8 cellular contexts compared by ENCODE assay signal in genomic region chrX:110229497-110230111, GRCh38.
DNase-seq lines count a peak whose midpoint lies in the region; ATAC-seq, FAIRE-seq and TF ChIP-seq lines count a peak whose summit lies in the region.
"Not testable (repeated sequence)": the region's sequence is repeated elsewhere in the genome, so short reads cannot be mapped to it uniquely, and the experiment has no call there.

No MANE protein-coding gene starts in this region.

- TSS peak; percentile 24 for BruUV-seq in K562 (replicated peaks; lab: Mats Ljungman, UMichigan)

- H3K4me2 ChIP-seq in K562 (ENCODE audit: insufficient read depth, low read length), result peak overlapping the region; percentile 76

- TF ChIP-seq EP300 in K562 (IDR thresholded peaks at IDR 0.05; ENCODE audit: low read length), result not testable (repeated sequence)

- peaks cover 0 to 11% of the 10 kb centered on the region in 2 experiments; a peak in 3 of 5 replicates for H3K4me1 ChIP-seq in K562 (replicated peaks in 1 of 2; ENCODE audit: control insufficient read depth in 2 of 2, insufficient read depth in 2 of 2, low read length in 2 of 2)
- not testable (repeated sequence) for H3K4me1 ChIP-seq in heart left ventricle, testis

- H3K9ac ChIP-seq in K562 (ENCODE audit: insufficient read depth in 1 of 2, low read depth in 2 of 2, low read length in 2 of 2), result peak overlapping the region; percentile 73 to 88

- DNase-seq in HT-29 (ENCODE audit: low spot score) (peak; percentile 79), T-helper 1 cell (peak; percentile 44 to 80 (median 66)), K562 (ENCODE audit: extremely low read depth in 1 of 4, low spot score in 3 of 4) (peak in 2 of 4 experiments; percentile 16 to 85), heart left ventricle (peak in 4 of 5 donors; percentile 6 to 56 (median 22)), mesothelial cell of epicardium (ENCODE audit: low spot score in 2 of 2, unreplicated experiment in 2 of 2) (peak; percentile 22 to 64), testis (peak; percentile 23)
- DNase-seq in activated CD8-positive, alpha-beta memory T cell treated with anti-CD3 and anti-CD28 coated beads, Interleukin-2, amount 50 U/mL, for 48 hours, result peak; percentile 62
- peak; percentile 40 to 45 for DNase-seq in stimulated activated CD4-positive, alpha-beta T cell treated with anti-CD3 and anti-CD28 coated beads, Interleukin-1b, Interleukin-23, amount 100 ng/mL, for 4 hours (ENCODE audit: low read depth in 2 of 2)

- intact Hi-C loops in K562 (cut with micrococcal nuclease), result loop anchor here (5.0 kb wide), 1 partner anchor 88 kb away; the partner anchor contains the start of gene AMMECR1
- intact Hi-C loops in heart left ventricle (cut with DNase I); testis (cut with DNase I; ENCODE audit: low total_unique reads): not testable (repeated sequence)

- not testable (repeated sequence) for TF ChIP-seq RAD21 in K562 (CRISPR knock-in tag; conservative IDR thresholded peaks at IDR 0.05 in 1 of 2, IDR thresholded peaks at IDR 0.05 in 1 of 2)

- CTCF ChIA-PET in K562 (lab: Yijun Ruan, JAX; ENCODE audit: low intra/inter-chr PET ratio), result interaction anchor here (0.6 kb wide), 1 partner anchor 80 kb away, joined by 3 read pairs; no protein-coding TSS in a partner anchor

- peaks cover 39% of the 10 kb centered on the region for H3K79me2 ChIP-seq in K562 (ENCODE audit: control insufficient read depth, insufficient read depth, low read length)

- H3K4me3 ChIP-seq in K562 (peak overlapping the region; percentile 48), heart left ventricle (peak overlapping the region in 8 of 12 donors; percentile 17 to 40 (median 24))
- H3K4me3 ChIP-seq in testis, result not testable (repeated sequence)

- peak; percentile 54 for TF ChIP-seq POLR2A in K562 (conservative IDR thresholded peaks at IDR 0.05)
- not testable (repeated sequence) for TF ChIP-seq POLR2A in heart left ventricle (IDR thresholded peaks at IDR 0.05); testis (IDR thresholded peaks at IDR 0.05)

- peaks cover 36% of the 10 kb centered on the region for H3K9me3 Mint-ChIP-seq in mesothelial cell of epicardium

- peak overlapping the region; percentile 91 for H2AFZ ChIP-seq in K562 (ENCODE audit: low read depth, low read length)

- not testable (repeated sequence) for TF ChIP-seq CTCF in K562 (IDR thresholded peaks at IDR 0.05 in 2 of 3, conservative IDR thresholded peaks at IDR 0.05 in 1 of 3; ENCODE audit: insufficient read depth in 2 of 3, low read depth in 1 of 3, low read length in 3 of 3); heart left ventricle (IDR thresholded peaks at IDR 0.05); mesothelial cell of epicardium (IDR thresholded peaks at IDR 0.05; ENCODE audit: unreplicated experiment); testis (IDR thresholded peaks at IDR 0.05)

- in situ Hi-C loops in K562 (cut with MboI), result not testable (repeated sequence)

- POLR2A ChIA-PET in K562 (lab: Yijun Ruan, JAX), result interaction anchor here (0.8 to 1.4 kb wide), 7 partner anchors 9 to 87 kb away, joined by 3 to 7 read pairs (median 4); no protein-coding TSS in a partner anchor

- H3K27ac ChIP-seq in K562 (ENCODE audit: extremely low read depth, low read depth, low read length), result peak overlapping the region; percentile 91
- H3K27ac ChIP-seq in heart left ventricle, testis: not testable (repeated sequence)

- H3K27ac Mint-ChIP-seq in mesothelial cell of epicardium, result peak overlapping the region; percentile 90

- H3K27me3 Mint-ChIP-seq in mesothelial cell of epicardium (ENCODE audit: low read depth), result not testable (repeated sequence)

- H3K4me1 Mint-ChIP-seq in mesothelial cell of epicardium, result peaks cover 26% of the 10 kb centered on the region

- H3K4me3 Mint-ChIP-seq in mesothelial cell of epicardium, result peak overlapping the region; percentile 75

- peaks cover 38% of the 10 kb centered on the region for H3K36me3 Mint-ChIP-seq in mesothelial cell of epicardium

- not testable (repeated sequence) for H4K20me1 ChIP-seq in K562 (replicated peaks; ENCODE audit: control insufficient read depth, insufficient read depth, low read length)

- peak; percentile 82 for ATAC-seq in K562
- ATAC-seq in heart left ventricle, result not testable (repeated sequence)

- WGBS in K562 (ENCODE audit: insufficient coverage, low coverage, missing lambda C conversion rate), result 0% methylated on average over 19 of the region's 21 CpGs
- 45 to 77% (median 68%) methylated on average over 12 to 21 of the region's 21 CpGs for WGBS in heart left ventricle, 4 donors
- 77 to 92% methylated on average over 2 to 18 of the region's 21 CpGs for WGBS in testis, 2 donors

- not testable (repeated sequence) for H3K9me1 ChIP-seq in K562 (ENCODE audit: control insufficient read depth, insufficient read depth, low read length)

- peak; percentile 82 for FAIRE-seq in K562 (lab: Jason Lieb, UNC)

- not testable (repeated sequence) for H3K9me3 ChIP-seq in K562 (replicated peaks; ENCODE audit: control insufficient read depth, insufficient read depth, low read depth, low read length); heart left ventricle; testis

- H3K27me3 ChIP-seq in K562 (ENCODE audit: control insufficient read depth in 2 of 2, insufficient read depth in 2 of 2, low read length in 2 of 2); heart left ventricle; testis: not testable (repeated sequence)

- not testable (repeated sequence) for H3K36me3 ChIP-seq in K562 (ENCODE audit: control insufficient read depth, insufficient read depth, low read length); heart left ventricle; testis (ENCODE audit: low read depth, missing control alignments)

TF ChIP-seq in K562, 482 proteins besides CTCF, POLR2A, EP300 and RAD21 (continues in another document):
- TF ChIP-seq FOSL1 (tag; conservative IDR thresholded peaks at IDR 0.05) (peak; percentile 37), SIN3A (IDR thresholded peaks at IDR 0.05; ENCODE audit: borderline replicate concordance in 2 of 2, control insufficient read depth in 1 of 2, low read depth in 2 of 2, low read length in 2 of 2) (peak in 1 of 2 experiments; percentile 15; a peak in 1 of 4 replicates), DPF2 (IDR thresholded peaks at IDR 0.05) (peak; percentile 55; the same call in 1 of the 2 replicates), CBFB (CRISPR knock-in tag; IDR thresholded peaks at IDR 0.05) (0 out of 2 replicates have a peak, but pooled peaks have one; percentile 61), TAF1 (IDR thresholded peaks at IDR 0.05; ENCODE audit: control insufficient read depth, extremely low read depth, insufficient read depth, low read length, severe bottlenecking) (peak; percentile 50), YY1 (IDR thresholded peaks at IDR 0.05; ENCODE audit: borderline replicate concordance in 1 of 3, control insufficient read depth in 1 of 3, extremely low read depth in 1 of 3, insufficient read depth in 3 of 3, insufficient read length in 1 of 3, insufficient replicate concordance in 2 of 3, low read depth in 1 of 3, low read length in 2 of 3) (peak; percentile 41 to 90 (median 78)), MTA3 (IDR thresholded peaks at IDR 0.05; ENCODE audit: borderline replicate concordance) (0 out of 2 replicates have a peak, but pooled peaks have one; percentile 62), NRF1 (conservative IDR thresholded peaks at IDR 0.05 in 1 of 2, IDR thresholded peaks at IDR 0.05 in 1 of 2) (0 out of 4 replicates have a peak, but pooled peaks have one; percentile 21 to 39), RBBP5 (IDR thresholded peaks at IDR 0.05; ENCODE audit: borderline replicate concordance, insufficient read depth, low read length, poor library complexity, severe bottlenecking) (peak; percentile 38), SMAD4 (CRISPR knock-in tag; conservative IDR thresholded peaks at IDR 0.05) (peak; percentile 68; the same call in 1 of the 2 replicates), PHF20 (IDR thresholded peaks at IDR 0.05; ENCODE audit: partially characterized antibody) (peak; percentile 36), HDAC2 (IDR thresholded peaks at IDR 0.05) (0 out of 2 replicates have a peak, but pooled peaks have one; percentile 59)
- TF ChIP-seq, protein P1, sequence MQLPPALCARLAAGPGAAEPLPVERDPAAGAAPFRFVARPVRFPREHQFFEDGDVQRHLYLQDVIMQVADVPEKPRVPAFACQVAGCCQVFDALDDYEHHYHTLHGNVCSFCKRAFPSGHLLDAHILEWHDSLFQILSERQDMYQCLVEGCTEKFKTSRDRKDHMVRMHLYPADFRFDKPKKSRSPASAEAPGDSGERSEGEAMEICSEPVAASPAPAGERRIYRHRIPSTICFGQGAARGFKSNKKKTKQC (CRISPR knock-in tag; IDR thresholded peaks at IDR 0.05), result 0 out of 2 replicates have a peak, but pooled peaks have one; percentile 17
- TF ChIP-seq, protein P2, sequence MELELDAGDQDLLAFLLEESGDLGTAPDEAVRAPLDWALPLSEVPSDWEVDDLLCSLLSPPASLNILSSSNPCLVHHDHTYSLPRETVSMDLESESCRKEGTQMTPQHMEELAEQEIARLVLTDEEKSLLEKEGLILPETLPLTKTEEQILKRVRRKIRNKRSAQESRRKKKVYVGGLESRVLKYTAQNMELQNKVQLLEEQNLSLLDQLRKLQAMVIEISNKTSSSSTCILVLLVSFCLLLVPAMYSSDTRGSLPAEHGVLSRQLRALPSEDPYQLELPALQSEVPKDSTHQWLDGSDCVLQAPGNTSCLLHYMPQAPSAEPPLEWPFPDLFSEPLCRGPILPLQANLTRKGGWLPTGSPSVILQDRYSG (tag; conservative IDR thresholded peaks at IDR 0.05; ENCODE audit: low read depth), result 0 out of 2 replicates have a peak, but pooled peaks have one; percentile 29
- TF ChIP-seq, protein P3, sequence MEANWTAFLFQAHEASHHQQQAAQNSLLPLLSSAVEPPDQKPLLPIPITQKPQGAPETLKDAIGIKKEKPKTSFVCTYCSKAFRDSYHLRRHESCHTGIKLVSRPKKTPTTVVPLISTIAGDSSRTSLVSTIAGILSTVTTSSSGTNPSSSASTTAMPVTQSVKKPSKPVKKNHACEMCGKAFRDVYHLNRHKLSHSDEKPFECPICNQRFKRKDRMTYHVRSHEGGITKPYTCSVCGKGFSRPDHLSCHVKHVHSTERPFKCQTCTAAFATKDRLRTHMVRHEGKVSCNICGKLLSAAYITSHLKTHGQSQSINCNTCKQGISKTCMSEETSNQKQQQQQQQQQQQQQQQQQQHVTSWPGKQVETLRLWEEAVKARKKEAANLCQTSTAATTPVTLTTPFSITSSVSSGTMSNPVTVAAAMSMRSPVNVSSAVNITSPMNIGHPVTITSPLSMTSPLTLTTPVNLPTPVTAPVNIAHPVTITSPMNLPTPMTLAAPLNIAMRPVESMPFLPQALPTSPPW (CRISPR knock-in tag; IDR thresholded peaks at IDR 0.05), result peak; percentile 24; the same call in 1 of the 2 replicates
